Comparison of ENCODE assay signal across 24 cellular contexts in the genomic region with DNA sequence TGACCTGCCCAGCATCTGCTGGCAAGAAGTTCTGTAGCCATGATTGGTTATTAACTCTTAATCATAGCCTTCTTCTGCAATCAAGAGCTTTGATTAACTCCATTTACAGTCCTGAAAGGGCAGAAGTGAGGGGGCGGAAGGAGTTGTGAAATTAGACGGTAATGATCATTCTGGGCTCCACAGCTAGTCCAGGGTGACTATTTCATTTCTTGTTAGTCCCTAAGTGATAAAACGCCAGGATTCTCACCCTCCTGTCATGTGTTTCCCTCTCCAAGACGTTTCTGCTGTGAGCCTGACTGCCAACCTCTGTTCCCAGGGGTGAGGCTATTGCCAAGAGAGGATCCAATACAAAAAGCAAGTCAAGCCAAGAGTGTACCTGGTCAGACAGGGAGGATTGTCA.
"Had no signal": no experiment of that assay in that cellular context is flagged by ENCODE, and none has a peak within 500 bp of the region (broad histone marks: within the 10 kb centered on the region; RNA-seq: fewer than 3 reads in every experiment).

No MANE protein-coding gene starts in this region.

- H3K27ac Mint-ChIP-seq: IgD-negative memory B cell had no signal

- H3K4me3 ChIP-seq: K562 had no signal

- H3K4me2 ChIP-seq: KMS-11, SK-N-SH had no signal

- H3K4me3 Mint-ChIP-seq: IgD-negative memory B cell had no signal

- H3K27ac ChIP-seq: HL-60, KMS-11 had no signal

- H3K4me1 Mint-ChIP-seq: IgD-negative memory B cell had no signal

- FAIRE-seq: HTR-8/SVneo, K562, RCC 7860 had no signal

- ATAC-seq: K562 had no signal

- H3K9ac ChIP-seq: KMS-11, SK-N-SH had no signal

- H3K9me3 ChIP-seq: SK-N-SH had no signal

- DNase-seq: Kasumi-1, MV-4-11, NCI-H1048, NCI-H1105, NCI-H1417, NCI-H1436 treated with DMSO at 0.1 percent for 48 hours, NCI-H1694, NCI-H187 treated with DMSO at 0.1 percent for 48 hours, NCI-H2029 treated with DMSO at 0.1 percent for 48 hours, NCI-H2171, NCI-H226, NCI-H446, NCI-H510A, NCI-H524 treated with DMSO at 0.1 percent for 48 hours, NCI-H774, RPMI8226, SHP77, SK-N-SH had no signal
